In genomic region chr7:123748734-123749536, GRCh38 we compare ENCODE assay signal across 8 cellular contexts. TPM values are rescaled to one million over a fixed set of nuclear protein-coding genes. Genes with fewer than 3 reads are reported as not detected.
DNase-seq lines count a peak whose midpoint lies in the region; ATAC-seq and TF ChIP-seq lines count a peak whose summit lies in the region.

Gene WASL, minus strand, starts transcription at chr7:123749003. Its CDS starts 269 bp downstream, at chr7:123748734.

- peak within 1 kb of the TSS; percentile 94 for H3K4me3 ChIP-seq in DOHH2 (ENCODE audit: low read length)

- peak within 1 kb of the TSS; percentile 89 for H3K4me2 ChIP-seq in DOHH2 (ENCODE audit: low read length)

- peaks cover 49% of the 10 kb centered on the region for H3K4me1 ChIP-seq in DOHH2 (ENCODE audit: control insufficient read depth, low read length)

- no peaks in the 10 kb centered on the region for H3K27me3 ChIP-seq in DOHH2 (ENCODE audit: control insufficient read depth, low read length)

- H3K4me3 Mint-ChIP-seq in natural killer cell: peak within 1 kb of the TSS; percentile 94

- ATAC-seq in GM21825 (IDR thresholded peaks at IDR 0.05; ENCODE audit: unreplicated experiment) (peak; percentile 77), natural killer cell (peak; percentile 79 to 93 (median 85))

- peaks cover 75% of the 10 kb centered on the region for H3K79me2 ChIP-seq in DOHH2 (ENCODE audit: control insufficient read depth, low read length)

- H3K27ac Mint-ChIP-seq in natural killer cell: peak within 1 kb of the TSS; percentile 92

- H3K27ac ChIP-seq in DOHH2 (ENCODE audit: low read depth, low read length): peak within 1 kb of the TSS; percentile 85
- peak within 1 kb of the TSS; percentile 89 for H3K27ac ChIP-seq in KOPT-K1 (ENCODE audit: low read depth, low read length, poor library complexity, severe bottlenecking)

- DNase-seq in RKO (ENCODE audit: low spot score) (peak; percentile 93), fibroblast of peridontal ligament (ENCODE audit: extremely low read depth) (peak; percentile 83), natural killer cell (peak; percentile 86)
- DNase-seq in activated T-helper 9 cell treated with anti-CD3 and anti-CD28 coated beads, Interleukin-2, amount 50 U/mL, for 16 hours (ENCODE audit: low read depth): peak; percentile 80
- peak; percentile 78 to 91 (median 81) for DNase-seq in stimulated activated naive CD4-positive, alpha-beta T cell (lab: John Stamatoyannopoulos, UW)

- H3F3A ChIP-seq in DOHH2 (ENCODE audit: control insufficient read depth, insufficient read depth): peaks cover 7% of the 10 kb centered on the region; the same call in 1 of the 2 replicates

- TF ChIP-seq CTCF in DOHH2 (IDR thresholded peaks at IDR 0.05; ENCODE audit: low read depth, low read length, poor library complexity, severe bottlenecking) (no peak), natural killer cell (IDR thresholded peaks at IDR 0.05) (no peak)

- peaks cover 32% of the 10 kb centered on the region for H4K20me1 ChIP-seq in DOHH2 (ENCODE audit: control insufficient read depth, insufficient read depth, low read depth, low read length)

- peaks cover 46% of the 10 kb centered on the region for H3K36me3 ChIP-seq in DOHH2 (ENCODE audit: control insufficient read depth, low read length)
- no peaks in the 10 kb centered on the region for H3K36me3 ChIP-seq in KOPT-K1 (ENCODE audit: insufficient read depth, low read length)

- no peaks in the 10 kb centered on the region for H3K27me3 Mint-ChIP-seq in natural killer cell (ENCODE audit: low read depth in 2 of 2)

- intact Hi-C loops in natural killer cell (cut with micrococcal nuclease): loop anchor here (2.0 to 5.0 kb wide), 2 partner anchors 192 to 212 kb away; partner anchors contain the start of gene NDUFA5

- H3K9me3 Mint-ChIP-seq in natural killer cell: no peaks in the 10 kb centered on the region

- H3K9me2 ChIP-seq in DOHH2 (replicated peaks; ENCODE audit: control insufficient read depth, low read length): no peaks in the 10 kb centered on the region

- H3K9me3 ChIP-seq in DOHH2 (ENCODE audit: control insufficient read depth, insufficient read depth, low read length) (no peaks in the 10 kb centered on the region), KOPT-K1 (ENCODE audit: insufficient read depth, low read length, poor library complexity, severe bottlenecking) (no peaks in the 10 kb centered on the region)

- H3K36me3 Mint-ChIP-seq in natural killer cell: no peaks in the 10 kb centered on the region

- peaks cover 43 to 54% of the 10 kb centered on the region in 2 donors for H3K4me1 Mint-ChIP-seq in natural killer cell

RNA-seq across cellular contexts. Expression of gene WASL, which starts in this region (rescaled TPM):
- total RNA-seq in natural killer cell: 10 to 100 TPM in 2 of 3 donors, 1 to 10 TPM in 1; 9.6 to 12.1 (median 10.6) TPM

Comparison
In these comparisons a context has a peak if more than half of its experiments do, and no peak if none do; other contexts are left out.
1. Peak in every context shown above with its lines: DNase-seq, ATAC-seq, H3K4me3 ChIP-seq and H3K27ac ChIP-seq.